ENCODE assay signal across 23 cellular contexts in genomic region chr9:72925891-72926290, GRCh38. TPM values are rescaled to one million over a fixed set of nuclear protein-coding genes. Genes with fewer than 3 reads are reported as not detected.
"Had no signal": no experiment of that assay in that cellular context is flagged by ENCODE, and none has a peak within 500 bp of the region (broad histone marks: within the 10 kb centered on the region; RNA-seq: fewer than 3 reads in every experiment).

No MANE protein-coding gene starts in this region.

- H3K4me3 ChIP-seq: dorsolateral prefrontal cortex, heart right ventricle, left lung, lower lobe of right lung, sigmoid colon, skin epidermis, thoracic aorta, transverse colon had no signal

- DNase-seq: cortex of kidney; dorsolateral prefrontal cortex; effector CD8-positive, alpha-beta T cell; heart right ventricle; hypothalamus; islet precursor cell; left lung; lower lobe of right lung; mesenchymal stem cell; midbrain; naive B cell; nephron progenitor cell; posterior cingulate gyrus; sigmoid colon; stimulated activated CD4-positive, alpha-beta T cell treated with anti-CD3 and anti-CD28 coated beads, Interleukin-2, amount 100 ng/mL, for 24 hours; stimulated activated CD4-positive, alpha-beta T cell treated with anti-CD3 and anti-CD28 coated beads, Interleukin-4, amount 100 ng/mL, for 4 hours; stimulated activated naive B cell treated with anti-CD40 and anti-IgM and Interleukin-4, amounts not matched to agents 10 μg/mL and 1 μg/mL and 100 μg/mL, for 72 hours; stimulated activated naive CD8-positive, alpha-beta T cell treated with anti-CD3 and anti-CD28 coated beads, Interleukin-15, amount 100 ng/mL, for 72 hours; transverse colon had no signal

- H3K27me3 ChIP-seq: dorsolateral prefrontal cortex, heart right ventricle, left lung, sigmoid colon, transverse colon had no signal

- H3K27ac ChIP-seq: dorsolateral prefrontal cortex, lower lobe of right lung, thoracic aorta, transverse colon had no signal

- H3K27me3 Mint-ChIP-seq: stimulated activated naive B cell treated with anti-CD40 and anti-IgM and Interleukin-4, amounts not matched to agents 10 μg/mL and 1 μg/mL and 100 μg/mL, for 72 hours; stimulated activated naive CD8-positive, alpha-beta T cell treated with anti-CD3 and anti-CD28 coated beads, Interleukin-15, amount 100 ng/mL, for 72 hours had no signal

- H3K27ac Mint-ChIP-seq: naive B cell; nephron progenitor cell; stimulated activated naive B cell treated with anti-CD40 and anti-IgM and Interleukin-4, amounts not matched to agents 10 μg/mL and 1 μg/mL and 100 μg/mL, for 72 hours; stimulated activated naive CD8-positive, alpha-beta T cell treated with anti-CD3 and anti-CD28 coated beads, Interleukin-15, amount 100 ng/mL, for 72 hours had no signal

- FAIRE-seq: frontal cortex had no signal

- ATAC-seq: stimulated activated naive B cell treated with anti-CD40 and anti-IgM and Interleukin-4, amounts not matched to agents 10 μg/mL and 1 μg/mL and 100 μg/mL, for 72 hours; stimulated activated naive CD8-positive, alpha-beta T cell treated with anti-CD3 and anti-CD28 coated beads, Interleukin-15, amount 100 ng/mL, for 72 hours had no signal

- H3K9me3 Mint-ChIP-seq: naive B cell; nephron progenitor cell; stimulated activated naive B cell treated with anti-CD40 and anti-IgM and Interleukin-4, amounts not matched to agents 10 μg/mL and 1 μg/mL and 100 μg/mL, for 72 hours; stimulated activated naive CD8-positive, alpha-beta T cell treated with anti-CD3 and anti-CD28 coated beads, Interleukin-15, amount 100 ng/mL, for 72 hours had no signal

- H3K4me3 Mint-ChIP-seq: naive B cell; nephron progenitor cell; stimulated activated naive B cell treated with anti-CD40 and anti-IgM and Interleukin-4, amounts not matched to agents 10 μg/mL and 1 μg/mL and 100 μg/mL, for 72 hours; stimulated activated naive CD8-positive, alpha-beta T cell treated with anti-CD3 and anti-CD28 coated beads, Interleukin-15, amount 100 ng/mL, for 72 hours had no signal

- H3K36me3 ChIP-seq: heart right ventricle, left lung had no signal

- H3K9me3 ChIP-seq: heart right ventricle, left lung, lower lobe of right lung, sigmoid colon, thoracic aorta, transverse colon had no signal

- H3K4me1 Mint-ChIP-seq: naive B cell; nephron progenitor cell; stimulated activated naive B cell treated with anti-CD40 and anti-IgM and Interleukin-4, amounts not matched to agents 10 μg/mL and 1 μg/mL and 100 μg/mL, for 72 hours; stimulated activated naive CD8-positive, alpha-beta T cell treated with anti-CD3 and anti-CD28 coated beads, Interleukin-15, amount 100 ng/mL, for 72 hours had no signal

- H3K36me3 Mint-ChIP-seq: naive B cell; stimulated activated naive B cell treated with anti-CD40 and anti-IgM and Interleukin-4, amounts not matched to agents 10 μg/mL and 1 μg/mL and 100 μg/mL, for 72 hours had no signal

RNA-seq across cellular contexts. Expression of gene ALDH1A1, which starts 27.0 kb away (rescaled TPM):
- total RNA-seq: osteocyte had no signal
